In genomic region chr20:20405619-20406018, GRCh38 we compare ENCODE assay signal across 25 cellular contexts. TPM values are rescaled to one million over a fixed set of nuclear protein-coding genes. Genes with fewer than 3 reads are reported as not detected.
DNase-seq lines count a peak whose midpoint lies in the region; ATAC-seq lines count a peak whose summit lies in the region.
"Had no signal": no experiment of that assay in that cellular context is flagged by ENCODE, and none has a peak within 500 bp of the region (broad histone marks: within the 10 kb centered on the region; RNA-seq: fewer than 3 reads in every experiment).

No MANE protein-coding gene starts in this region.

- DNase-seq in NCI-H2107 treated with DMSO at 0.1 percent for 48 hours (lab: John Stamatoyannopoulos, UW; ENCODE audit: unreplicated experiment) (peak; percentile 89), NCI-H2107 (lab: John Stamatoyannopoulos, UW) (no peak), NCI-H128 (lab: John Stamatoyannopoulos, UW; ENCODE audit: unreplicated experiment) (peak; percentile 23), NCI-H2171 treated with DMSO at 0.1 percent for 48 hours (lab: John Stamatoyannopoulos, UW) (peak; percentile 98), left ventricle myocardium superior (no peak), GM19240 (ENCODE audit: insufficient read length, low spot score) (no peak)
- DNase-seq in activated CD4-positive, alpha-beta T cell treated with anti-CD3 and anti-CD28 coated beads, Interleukin-2, amount 50 U/mL, for 4 hours = no peak
- DNase-seq: 8988T, ACHN, BE2C, Calu3, DMS53, GF-D8, IMR-90, NCI-H1092, NCI-H1436, NCI-H1930, NCI-H526, SHP77, SW 1271 had no signal

- peaks cover 31% of the 10 kb centered on the region for H3K36me3 Mint-ChIP-seq in activated T-helper 17 cell treated with anti-CD3 and anti-CD28 coated beads, Interleukin-2, amount 50 U/mL, for 72 hours (ENCODE audit: low read depth)

- no peak for ATAC-seq in activated T-helper 17 cell treated with anti-CD3 and anti-CD28 coated beads, Interleukin-2, amount 50 U/mL, for 72 hours (replicated peaks)
- no peak for ATAC-seq in left ventricle myocardium superior
- ATAC-seq: Panc1 had no signal

- intact Hi-C loops in left ventricle myocardium superior (cut with micrococcal nuclease) = no loop called here

- H3K27ac Mint-ChIP-seq in activated T-helper 17 cell treated with anti-CD3 and anti-CD28 coated beads, Interleukin-2, amount 50 U/mL, for 72 hours = peak overlapping the region; percentile 81
- H3K27ac Mint-ChIP-seq: T-helper 1 cell treated with Interleukin-12 subunit alpha and Interleukin-12 subunit beta and Interleukin-4 antibody, amounts not matched to agents 30 μg/mL and 1 μg/mL, for 36 hours had no signal

- H3K9me3 Mint-ChIP-seq in activated T-helper 17 cell treated with anti-CD3 and anti-CD28 coated beads, Interleukin-2, amount 50 U/mL, for 72 hours = no peaks in the 10 kb centered on the region
- H3K9me3 Mint-ChIP-seq: CD14-positive monocyte; T-helper 1 cell treated with Interleukin-12 subunit alpha and Interleukin-12 subunit beta and Interleukin-4 antibody, amounts not matched to agents 30 μg/mL and 1 μg/mL, for 36 hours had no signal

- H3K4me3 Mint-ChIP-seq in activated T-helper 17 cell treated with anti-CD3 and anti-CD28 coated beads, Interleukin-2, amount 50 U/mL, for 72 hours = no peak overlapping the region
- H3K4me3 Mint-ChIP-seq: CD14-positive monocyte; T-helper 1 cell treated with Interleukin-12 subunit alpha and Interleukin-12 subunit beta and Interleukin-4 antibody, amounts not matched to agents 30 μg/mL and 1 μg/mL, for 36 hours had no signal

- no peaks in the 10 kb centered on the region for H3K27me3 Mint-ChIP-seq in activated T-helper 17 cell treated with anti-CD3 and anti-CD28 coated beads, Interleukin-2, amount 50 U/mL, for 72 hours

- peaks cover 3% of the 10 kb centered on the region for H3K4me1 Mint-ChIP-seq in activated T-helper 17 cell treated with anti-CD3 and anti-CD28 coated beads, Interleukin-2, amount 50 U/mL, for 72 hours

RNA-seq across cellular contexts. Expression of gene INSM1, which starts 37.7 kb away (rescaled TPM):
- total RNA-seq in activated T-helper 17 cell treated with anti-CD3 and anti-CD28 coated beads, Interleukin-2, amount 50 U/mL, for 72 hours = 1 to 10 TPM in 1 of 2 donors, not detected in 1; 2.8 TPM
- not detected for total RNA-seq in left ventricle myocardium superior
- total RNA-seq: Calu3, IMR-90, OCI-LY7 had no signal

Comparison
In these comparisons a context has a peak if more than half of its experiments do, and no peak if none do; other contexts are left out.
1. DNase-seq: peak in NCI-H2107 treated with DMSO at 0.1 percent for 48 hours (single experiment), NCI-H128 (single experiment) and NCI-H2171 treated with DMSO at 0.1 percent for 48 hours (single experiment); none in NCI-H2107 (single experiment), activated CD4-positive, alpha-beta T cell treated with anti-CD3 and anti-CD28 coated beads, Interleukin-2, amount 50 U/mL, for 4 hours (0 of 2), left ventricle myocardium superior (single experiment) and GM19240 (single experiment).